In genomic region chr20:44921447-44921846, GRCh38 we compare ENCODE assay signal across 1 cellular context.
A peak's percentile ranks its signal among the peaks of the same experiment; 100 is the strongest.
TF ChIP-seq lines count a peak whose summit lies in the region.

No MANE protein-coding gene starts in this region.

TF ChIP-seq in K562, 482 proteins besides CTCF, POLR2A, EP300 and RAD21:
- TF ChIP-seq RBFOX2 (IDR thresholded peaks at IDR 0.05; ENCODE audit: low read depth, low read length) (0 out of 2 replicates have a peak, but pooled peaks have one; percentile 26), ZBTB33 (CRISPR knock-in tag; IDR thresholded peaks at IDR 0.05) (0 out of 2 replicates have a peak, but pooled peaks have one; percentile 22), BCL6 (CRISPR knock-in tag; IDR thresholded peaks at IDR 0.05) (no peak), POLR2G (IDR thresholded peaks at IDR 0.05; ENCODE audit: low read depth, low read length) (peak; percentile 54)
